ENCODE assay signal across 13 cellular contexts in genomic region chr2:187403568-187404260, GRCh38. TPM values are rescaled to one million over a fixed set of nuclear protein-coding genes. Genes with fewer than 3 reads are reported as not detected.
A peak's percentile ranks its signal among the peaks of the same experiment; 100 is the strongest.
DNase-seq lines count a peak whose midpoint lies in the region; ATAC-seq and TF ChIP-seq lines count a peak whose summit lies in the region.
"Had no signal": no experiment of that assay in that cellular context is flagged by ENCODE, and none has a peak within 500 bp of the region (broad histone marks: within the 10 kb centered on the region; RNA-seq: fewer than 3 reads in every experiment).

No MANE protein-coding gene starts in this region.

- H3K4me1 ChIP-seq in psoas muscle (no peaks in the 10 kb centered on the region), esophagus muscularis mucosa (peaks cover 0 to 11% (median 0%) of the 10 kb centered on the region in 4 donors)

- POLR2A ChIA-PET in activated CD4-positive, alpha-beta T cell treated with anti-CD3 and anti-CD28 coated beads, Interleukin-2, amount 10 ng/mL, durations not matched to agents 7 days and 5 days (lab: Charles Lee), result no interaction called here

- H3K4me3 Mint-ChIP-seq in activated CD4-positive, alpha-beta T cell treated with anti-CD3 and anti-CD28 coated beads, Interleukin-2, amount 10 ng/mL, durations not matched to agents 7 days and 5 days, result no peak overlapping the region
- H3K4me3 Mint-ChIP-seq: naive thymus-derived CD8-positive, alpha-beta T cell; T-helper 1 cell treated with Interleukin-12 subunit alpha and Interleukin-12 subunit beta and Interleukin-4 antibody, amounts not matched to agents 30 μg/mL and 1 μg/mL, for 36 hours had no signal

- no peaks in the 10 kb centered on the region for H3K4me1 Mint-ChIP-seq in activated CD4-positive, alpha-beta T cell treated with anti-CD3 and anti-CD28 coated beads, Interleukin-2, amount 10 ng/mL, durations not matched to agents 7 days and 5 days
- H3K4me1 Mint-ChIP-seq: naive thymus-derived CD8-positive, alpha-beta T cell had no signal

- DNase-seq in fibroblast of the aortic adventitia (ENCODE audit: low read depth), result peak; percentile 38
- DNase-seq in psoas muscle, result no peak
- DNase-seq in esophagus muscularis mucosa (ENCODE audit: extremely low spot score), result no peak
- no peak for DNase-seq in activated T-cell treated with anti-CD3 and anti-CD28 coated beads, Interleukin-2, amount 50 U/mL, for 1 hour
- no peak for DNase-seq in activated CD4-positive, alpha-beta T cell treated with anti-CD3 and anti-CD28 coated beads, Interleukin-2, amount 10 ng/mL, durations not matched to agents 7 days and 5 days
- DNase-seq: activated naive CD4-positive, alpha-beta T cell; erythroblast; naive thymus-derived CD8-positive, alpha-beta T cell; NCI-H748 treated with DMSO at 0.1 percent for 48 hours had no signal

- H3K27ac Mint-ChIP-seq in activated CD4-positive, alpha-beta T cell treated with anti-CD3 and anti-CD28 coated beads, Interleukin-2, amount 10 ng/mL, durations not matched to agents 7 days and 5 days, result no peak overlapping the region
- H3K27ac Mint-ChIP-seq: naive thymus-derived CD8-positive, alpha-beta T cell; T-helper 1 cell treated with Interleukin-12 subunit alpha and Interleukin-12 subunit beta and Interleukin-4 antibody, amounts not matched to agents 30 μg/mL and 1 μg/mL, for 36 hours had no signal

- no peak for TF ChIP-seq EP300 in esophagus muscularis mucosa (IDR thresholded peaks at IDR 0.05)

- 15 to 23% (median 18%) methylated on average over 6 of the region's 6 CpGs for WGBS in psoas muscle, 3 donors
- 62% methylated on average over 6 of the region's 6 CpGs for WGBS in esophagus muscularis mucosa

- H3K9me3 Mint-ChIP-seq in activated CD4-positive, alpha-beta T cell treated with anti-CD3 and anti-CD28 coated beads, Interleukin-2, amount 10 ng/mL, durations not matched to agents 7 days and 5 days, result no peaks in the 10 kb centered on the region
- H3K9me3 Mint-ChIP-seq: naive thymus-derived CD8-positive, alpha-beta T cell; T-helper 1 cell treated with Interleukin-12 subunit alpha and Interleukin-12 subunit beta and Interleukin-4 antibody, amounts not matched to agents 30 μg/mL and 1 μg/mL, for 36 hours had no signal

- intact Hi-C loops in psoas muscle (cut with DNase I), result no loop called here
- intact Hi-C loops in esophagus muscularis mucosa (cut with DNase I), result no loop called here

- no peaks in the 10 kb centered on the region for H3K9me3 ChIP-seq in psoas muscle
- H3K9me3 ChIP-seq in esophagus muscularis mucosa, result no peaks in the 10 kb centered on the region

- TF ChIP-seq CTCF in fibroblast of the aortic adventitia (IDR thresholded peaks at IDR 0.05; ENCODE audit: insufficient read depth, low read length), result no peak
- no peak for TF ChIP-seq CTCF in psoas muscle (IDR thresholded peaks at IDR 0.05)
- TF ChIP-seq CTCF in esophagus muscularis mucosa (IDR thresholded peaks at IDR 0.05), result no peak

- CTCF ChIA-PET in activated CD4-positive, alpha-beta T cell treated with anti-CD3 and anti-CD28 coated beads, Interleukin-2, amount 10 ng/mL, durations not matched to agents 7 days and 5 days (lab: Charles Lee), result no interaction called here

- ATAC-seq in GM18511 (IDR thresholded peaks at IDR 0.05; ENCODE audit: unreplicated experiment) (peak; percentile 73), HG03457 (IDR thresholded peaks at IDR 0.05; ENCODE audit: unreplicated experiment) (peak; percentile 87), psoas muscle (peak in 3 of 4 donors; percentile 42 to 69 (median 42)), GM21576 (IDR thresholded peaks at IDR 0.05; ENCODE audit: unreplicated experiment) (no peak)
- ATAC-seq: naive thymus-derived CD8-positive, alpha-beta T cell had no signal

- H3K27me3 ChIP-seq in psoas muscle (ENCODE audit: insufficient read depth in 3 of 3, low read length in 2 of 3) (no peaks in the 10 kb centered on the region), esophagus muscularis mucosa (no peaks in the 10 kb centered on the region)

- H3K27me3 Mint-ChIP-seq in activated CD4-positive, alpha-beta T cell treated with anti-CD3 and anti-CD28 coated beads, Interleukin-2, amount 10 ng/mL, durations not matched to agents 7 days and 5 days, result no peaks in the 10 kb centered on the region
- H3K27me3 Mint-ChIP-seq: naive thymus-derived CD8-positive, alpha-beta T cell had no signal

- H3K36me3 ChIP-seq in psoas muscle (ENCODE audit: insufficient read depth in 1 of 2, low read depth in 1 of 2), result no peaks in the 10 kb centered on the region
- no peaks in the 10 kb centered on the region for H3K36me3 ChIP-seq in esophagus muscularis mucosa

- H3K36me3 Mint-ChIP-seq in activated CD4-positive, alpha-beta T cell treated with anti-CD3 and anti-CD28 coated beads, Interleukin-2, amount 10 ng/mL, durations not matched to agents 7 days and 5 days (ENCODE audit: low read depth), result no peaks in the 10 kb centered on the region
- H3K36me3 Mint-ChIP-seq: naive thymus-derived CD8-positive, alpha-beta T cell had no signal

- H3K27ac ChIP-seq in psoas muscle (peak overlapping the region; percentile 28), esophagus muscularis mucosa (replicated peaks in 1 of 4) (peak overlapping the region in 2 of 4 donors; percentile 10 to 22)

- H3K4me3 ChIP-seq in fibroblast of the aortic adventitia (ENCODE audit: low read depth, low read length) (no peak overlapping the region), psoas muscle (peak overlapping the region; percentile 0), esophagus muscularis mucosa (no peak overlapping the region)

- no peak for TF ChIP-seq POLR2A in esophagus muscularis mucosa (IDR thresholded peaks at IDR 0.05; ENCODE audit: low read depth)

RNA-seq across cellular contexts. Expression of gene CALCRL, which starts 44.3 kb away (rescaled TPM):
- total RNA-seq in fibroblast of the aortic adventitia (ENCODE audit: low replicate concordance) (10.6 and 18.3 TPM in 2 replicates), psoas muscle (10 to 100 TPM in 1 of 4 donors, 1 to 10 TPM in 3; 2.8 to 18.9 (median 7.3) TPM), esophagus muscularis mucosa (10 to 100 TPM; 12.5 to 45.7 (median 24.7) TPM)
- 1 to 10 TPM; 2.9 to 8.8 (median 4.3) TPM for polyA plus RNA-seq in psoas muscle
- 1 to 10 TPM in 1 of 2 experiments, under 1 TPM in 1; 0.67 to 1.3 TPM for total RNA-seq in activated CD4-positive, alpha-beta T cell treated with anti-CD3 and anti-CD28 coated beads, Interleukin-2, amount 10 ng/mL, durations not matched to agents 7 days and 5 days
